12 cellular contexts compared by ENCODE assay signal in genomic region chr3:127753898-127754410, GRCh38.
DNase-seq lines count a peak whose midpoint lies in the region; ATAC-seq and TF ChIP-seq lines count a peak whose summit lies in the region.
"Had no signal": no experiment of that assay in that cellular context is flagged by ENCODE, and none has a peak within 500 bp of the region (broad histone marks: within the 10 kb centered on the region; RNA-seq: fewer than 3 reads in every experiment).

No MANE protein-coding gene starts in this region.

- H3K27ac ChIP-seq in angular gyrus (ENCODE audit: low read depth, low read length), result peak overlapping the region; percentile 32
- H3K27ac ChIP-seq: SJCRH30 had no signal

- ATAC-seq in GM18505 (IDR thresholded peaks at IDR 0.05; ENCODE audit: unreplicated experiment) (no peak), HG02610 (IDR thresholded peaks at IDR 0.05; ENCODE audit: unreplicated experiment) (peak; percentile 6), GM18519 (IDR thresholded peaks at IDR 0.05; ENCODE audit: low FRiP score, unreplicated experiment) (no peak)
- ATAC-seq in stimulated activated memory B cell treated with anti-CD40 and anti-IgM and Interleukin-4, amounts not matched to agents 10 μg/mL and 1 μg/mL and 100 μg/mL, for 72 hours, result peak; percentile 60

- no peaks in the 10 kb centered on the region for H3K27me3 Mint-ChIP-seq in stimulated activated memory B cell treated with anti-CD40 and anti-IgM and Interleukin-4, amounts not matched to agents 10 μg/mL and 1 μg/mL and 100 μg/mL, for 72 hours

- H3K9me3 Mint-ChIP-seq in stimulated activated memory B cell treated with anti-CD40 and anti-IgM and Interleukin-4, amounts not matched to agents 10 μg/mL and 1 μg/mL and 100 μg/mL, for 72 hours, result peaks cover 2% of the 10 kb centered on the region

- peak overlapping the region; percentile 70 for H3K4me3 Mint-ChIP-seq in stimulated activated memory B cell treated with anti-CD40 and anti-IgM and Interleukin-4, amounts not matched to agents 10 μg/mL and 1 μg/mL and 100 μg/mL, for 72 hours
- H3K4me3 Mint-ChIP-seq: brain had no signal

- DNase-seq in hepatic stellate cell (ENCODE audit: low spot score) (no peak), GM03348 (ENCODE audit: low spot score) (no peak)
- DNase-seq: erythroblast, NCI-H1417 treated with DMSO at 0.1 percent for 48 hours, NCI-H82, SJCRH30 had no signal

- peak; percentile 28 for TF ChIP-seq POLR2A in GM18505 (IDR thresholded peaks at IDR 0.05; ENCODE audit: borderline replicate concordance, extremely low read depth, insufficient read depth, insufficient read length)

- H3K4me1 Mint-ChIP-seq in stimulated activated memory B cell treated with anti-CD40 and anti-IgM and Interleukin-4, amounts not matched to agents 10 μg/mL and 1 μg/mL and 100 μg/mL, for 72 hours, result peaks cover 85% of the 10 kb centered on the region

- peak overlapping the region; percentile 91 for H3K27ac Mint-ChIP-seq in stimulated activated memory B cell treated with anti-CD40 and anti-IgM and Interleukin-4, amounts not matched to agents 10 μg/mL and 1 μg/mL and 100 μg/mL, for 72 hours

- peaks cover 46% of the 10 kb centered on the region for H3K36me3 Mint-ChIP-seq in stimulated activated memory B cell treated with anti-CD40 and anti-IgM and Interleukin-4, amounts not matched to agents 10 μg/mL and 1 μg/mL and 100 μg/mL, for 72 hours
- H3K36me3 Mint-ChIP-seq: brain had no signal

Comparison
In these comparisons a context has a peak if more than half of its experiments do, and no peak if none do; other contexts are left out.
1. ATAC-seq: peak in HG02610 (single experiment) and stimulated activated memory B cell treated with anti-CD40 and anti-IgM and Interleukin-4, amounts not matched to agents 10 μg/mL and 1 μg/mL and 100 μg/mL, for 72 hours (single experiment); none in GM18505 (single experiment) and GM18519 (single experiment).